17 cellular contexts compared by ENCODE assay signal in genomic region chr14:22596354-22596879, GRCh38. TPM values are rescaled to one million over a fixed set of nuclear protein-coding genes. Genes with fewer than 3 reads are reported as not detected.
DNase-seq lines count a peak whose midpoint lies in the region; ATAC-seq and TF ChIP-seq lines count a peak whose summit lies in the region.
"Had no signal": no experiment of that assay in that cellular context is flagged by ENCODE, and none has a peak within 500 bp of the region (broad histone marks: within the 10 kb centered on the region; RNA-seq: fewer than 3 reads in every experiment).

No MANE protein-coding gene starts in this region.

- no peaks in the 10 kb centered on the region for H3K27me3 ChIP-seq in CD4-positive, alpha-beta T cell (ENCODE audit: control insufficient read depth, insufficient read depth, low read length)

- no peak overlapping the region for H3K27ac ChIP-seq in CD4-positive, alpha-beta T cell (ENCODE audit: low read depth, low read length)
- H3K27ac ChIP-seq: GM23248 had no signal

- H3K27ac Mint-ChIP-seq in activated naive CD4-positive, alpha-beta T cell treated with anti-CD3 and anti-CD28 coated beads, Interleukin-2, amount 50 U/mL, for 24 hours, result no peak overlapping the region
- no peak overlapping the region for H3K27ac Mint-ChIP-seq in CD4-positive, alpha-beta T cell
- H3K27ac Mint-ChIP-seq in brain, result no peak overlapping the region
- H3K27ac Mint-ChIP-seq in neural crest cell (ENCODE audit: unreplicated experiment), result no peak overlapping the region

- no peaks in the 10 kb centered on the region for H3K9me3 Mint-ChIP-seq in activated naive CD4-positive, alpha-beta T cell treated with anti-CD3 and anti-CD28 coated beads, Interleukin-2, amount 50 U/mL, for 24 hours
- no peaks in the 10 kb centered on the region for H3K9me3 Mint-ChIP-seq in CD4-positive, alpha-beta T cell
- H3K9me3 Mint-ChIP-seq in brain, result no peaks in the 10 kb centered on the region
- H3K9me3 Mint-ChIP-seq in neural crest cell, result no peaks in the 10 kb centered on the region
- H3K9me3 Mint-ChIP-seq: IgD-negative memory B cell had no signal

- DNase-seq in activated naive CD4-positive, alpha-beta T cell treated with anti-CD3 and anti-CD28 coated beads, Interleukin-2, amount 50 U/mL, for 16 hours, result no peak
- no peak for DNase-seq in CD4-positive, alpha-beta T cell
- no peak for DNase-seq in neural crest cell (ENCODE audit: low read depth, low spot score)
- no peak for DNase-seq in Right ventricle myocardium inferior (ENCODE audit: missing footprints)
- DNase-seq in NCI-H1436 (lab: John Stamatoyannopoulos, UW), result no peak
- DNase-seq: ACHN, C1 segment of cervical spinal cord, DMS53, GF-D8, GM23248, H7 had no signal

- H3K4me1 Mint-ChIP-seq in activated naive CD4-positive, alpha-beta T cell treated with anti-CD3 and anti-CD28 coated beads, Interleukin-2, amount 50 U/mL, for 24 hours, result peaks cover 47% of the 10 kb centered on the region
- H3K4me1 Mint-ChIP-seq in CD4-positive, alpha-beta T cell (ENCODE audit: low read depth), result peaks cover 24% of the 10 kb centered on the region
- H3K4me1 Mint-ChIP-seq in brain, result peaks cover 23% of the 10 kb centered on the region
- peaks cover 23% of the 10 kb centered on the region for H3K4me1 Mint-ChIP-seq in neural crest cell

- H3K36me3 Mint-ChIP-seq in activated naive CD4-positive, alpha-beta T cell treated with anti-CD3 and anti-CD28 coated beads, Interleukin-2, amount 50 U/mL, for 24 hours, result no peaks in the 10 kb centered on the region
- H3K36me3 Mint-ChIP-seq in CD4-positive, alpha-beta T cell (ENCODE audit: low read depth), result peaks cover 14% of the 10 kb centered on the region
- no peaks in the 10 kb centered on the region for H3K36me3 Mint-ChIP-seq in brain
- no peaks in the 10 kb centered on the region for H3K36me3 Mint-ChIP-seq in neural crest cell (ENCODE audit: low read depth)
- H3K36me3 Mint-ChIP-seq: IgD-negative memory B cell had no signal

- POLR2A ChIA-PET in CD4-positive, alpha-beta T cell (lab: Charles Lee), result interaction anchor here (0.6 kb wide), 1 partner anchor 24 kb away, joined by 3 read pairs; no protein-coding TSS in a partner anchor

- intact Hi-C loops in CD4-positive, alpha-beta T cell (cut with DNase I, micrococcal nuclease), result no loop called here
- intact Hi-C loops in Right ventricle myocardium inferior (cut with DNase I), result no loop called here

- CTCF ChIA-PET in CD4-positive, alpha-beta T cell (lab: Charles Lee), result interaction anchor here (1.7 to 6.4 kb wide), 2 partner anchors 25 to 257 kb away, joined by 7 to 39 read pairs; no protein-coding TSS in a partner anchor

- H3K9me3 ChIP-seq in CD4-positive, alpha-beta T cell (ENCODE audit: control insufficient read depth, low read length), result no peaks in the 10 kb centered on the region

- no peak for TF ChIP-seq CTCF in CD4-positive, alpha-beta T cell (IDR thresholded peaks at IDR 0.05)
- no peak for TF ChIP-seq CTCF in brain (conservative IDR thresholded peaks at IDR 0.05)
- TF ChIP-seq CTCF in neural crest cell (conservative IDR thresholded peaks at IDR 0.05), result no peak

- no peak for ATAC-seq in CD4-positive, alpha-beta T cell (ENCODE audit: poor library complexity)
- ATAC-seq in HG03159 (IDR thresholded peaks at IDR 0.05; ENCODE audit: unreplicated experiment) (no peak), Right ventricle myocardium inferior (no peak)

- no peaks in the 10 kb centered on the region for H3K27me3 Mint-ChIP-seq in activated naive CD4-positive, alpha-beta T cell treated with anti-CD3 and anti-CD28 coated beads, Interleukin-2, amount 50 U/mL, for 24 hours
- no peaks in the 10 kb centered on the region for H3K27me3 Mint-ChIP-seq in CD4-positive, alpha-beta T cell
- H3K27me3 Mint-ChIP-seq in brain (peaks cover 62% of the 10 kb centered on the region), neural crest cell (ENCODE audit: low read depth) (peaks cover 58% of the 10 kb centered on the region)
- H3K27me3 Mint-ChIP-seq: IgD-negative memory B cell had no signal

- peak overlapping the region; percentile 11 for H3K4me3 Mint-ChIP-seq in activated naive CD4-positive, alpha-beta T cell treated with anti-CD3 and anti-CD28 coated beads, Interleukin-2, amount 50 U/mL, for 24 hours
- H3K4me3 Mint-ChIP-seq in CD4-positive, alpha-beta T cell, result peak overlapping the region; percentile 0
- H3K4me3 Mint-ChIP-seq in brain, result peak overlapping the region in 3 of 5 experiments; percentile 7 to 35 (median 29)
- H3K4me3 Mint-ChIP-seq in neural crest cell, result peak overlapping the region; percentile 35

RNA-seq across cellular contexts. Expression of gene ABHD4, which starts 1.7 kb away (rescaled TPM):
- 1 to 10 TPM; 7.1 to 8.9 TPM for total RNA-seq in CD4-positive, alpha-beta T cell
- 36.2 TPM for polyA plus RNA-seq in brain (ENCODE audit: insufficient read depth, low read depth, low replicate concordance)
- total RNA-seq in neural crest cell, result 11.2 and 11.6 TPM in 2 replicates
- total RNA-seq in Right ventricle myocardium inferior, result 22.0 TPM

RNA-seq across cellular contexts. Expression of gene DAD1, which starts 7.4 kb away (rescaled TPM):
- total RNA-seq in CD4-positive, alpha-beta T cell, result 10 to 100 TPM; 41.8 to 44.1 TPM
- 410 TPM for polyA plus RNA-seq in brain (ENCODE audit: insufficient read depth, low read depth, low replicate concordance)
- total RNA-seq in neural crest cell (151 and 155 TPM in 2 replicates), Right ventricle myocardium inferior (143 TPM)

RNA-seq across cellular contexts. Expression of gene OR6J1, which starts 47.7 kb away (rescaled TPM):
- not detected for total RNA-seq in CD4-positive, alpha-beta T cell
- not detected for polyA plus RNA-seq in brain (ENCODE audit: insufficient read depth, low read depth, low replicate concordance)
- total RNA-seq in neural crest cell, result not detected in 2 replicates
- total RNA-seq in Right ventricle myocardium inferior, result not detected
- total RNA-seq: A172, GM23248, H7, HT-29 had no signal
- polyA plus RNA-seq: GM23248, IgD-negative memory B cell had no signal
